In genomic region chr19:1265611-1266115, GRCh38 we compare ENCODE assay signal across 9 cellular contexts. TPM values are rescaled to one million over a fixed set of nuclear protein-coding genes. Genes with fewer than 3 reads are reported as not detected.
DNase-seq lines count a peak whose midpoint lies in the region; ATAC-seq and TF ChIP-seq lines count a peak whose summit lies in the region.
"Had no signal": no experiment of that assay in that cellular context is flagged by ENCODE, and none has a peak within 500 bp of the region (broad histone marks: within the 10 kb centered on the region; RNA-seq: fewer than 3 reads in every experiment).

No MANE protein-coding gene starts in this region.

- H3K27me3 ChIP-seq in fibroblast of lung (ENCODE audit: control insufficient read depth, insufficient read depth, low read length) (no peaks in the 10 kb centered on the region), neutrophil (peaks cover 8% of the 10 kb centered on the region)

- H3K27ac ChIP-seq in fibroblast of lung (ENCODE audit: insufficient read depth, low read length) (peak overlapping the region; percentile 96), neutrophil (peak overlapping the region; percentile 90)

- H3K4me3 ChIP-seq in fibroblast of lung (replicated peaks in 1 of 4; ENCODE audit: control extremely low read depth in 1 of 4, insufficient read depth in 1 of 4, low read depth in 3 of 4, low read length in 4 of 4) = peak overlapping the region; percentile 27 to 61 (median 45)
- peak overlapping the region; percentile 78 to 87 for H3K4me3 ChIP-seq in neutrophil (ENCODE audit: low read depth in 1 of 2, low read length in 1 of 2)

- H4K20me1 ChIP-seq in fibroblast of lung (ENCODE audit: control insufficient read depth, extremely low read depth, insufficient read depth, low read length) = no peaks in the 10 kb centered on the region

- H3K4me1 ChIP-seq in fibroblast of lung (ENCODE audit: control insufficient read depth, extremely low read depth, insufficient read depth, low read length) (peaks cover 45% of the 10 kb centered on the region), neutrophil (ENCODE audit: control insufficient read depth in 1 of 2, insufficient read depth in 1 of 2, low read depth in 1 of 2, low read length in 1 of 2) (peaks cover 75 to 81% of the 10 kb centered on the region in 2 experiments)

- TF ChIP-seq CTCF in HFFc6 (IDR thresholded peaks at IDR 0.05) = no peak
- no peak for TF ChIP-seq CTCF in fibroblast of lung (conservative IDR thresholded peaks at IDR 0.05 in 1 of 2, IDR thresholded peaks at IDR 0.05 in 1 of 2; ENCODE audit: low read depth in 1 of 2, low read length in 2 of 2)
- TF ChIP-seq CTCF in neutrophil (IDR thresholded peaks at IDR 0.05) = no peak

- H3K79me2 ChIP-seq in fibroblast of lung (ENCODE audit: control insufficient read depth, insufficient read depth, low read length) = peaks cover 15% of the 10 kb centered on the region

- H3K9ac ChIP-seq in fibroblast of lung (ENCODE audit: insufficient read depth, low read length) = peak overlapping the region; percentile 80

- peaks cover 69% of the 10 kb centered on the region for H3K4me1 Mint-ChIP-seq in HFFc6 (ENCODE audit: low read depth)

- H3K36me3 ChIP-seq in fibroblast of lung (ENCODE audit: control insufficient read depth, insufficient read depth, low read length) (no peaks in the 10 kb centered on the region), neutrophil (peaks cover 5% of the 10 kb centered on the region)

- H3K4me2 ChIP-seq in fibroblast of lung (ENCODE audit: extremely low read depth, insufficient read depth, low read length) = peak overlapping the region; percentile 91

- H3K27me3 Mint-ChIP-seq in HFFc6 (ENCODE audit: insufficient read depth) = peaks cover 19% of the 10 kb centered on the region

- peaks cover 9% of the 10 kb centered on the region for H3K36me3 Mint-ChIP-seq in HFFc6 (ENCODE audit: low read depth)

- H3K4me3 Mint-ChIP-seq in HFFc6 = peak overlapping the region; percentile 77

- no peaks in the 10 kb centered on the region for H3K9me3 Mint-ChIP-seq in HFFc6

- DNase-seq in AG08396 (ENCODE audit: low spot score) (peak; percentile 86), HFFc6 (peak; percentile 91), fibroblast of lung (ENCODE audit: low read depth in 2 of 2) (peak; percentile 73 to 80), germinal center (ENCODE audit: low spot score) (no peak), NCI-H1694 treated with DMSO at 0.1 percent for 48 hours (lab: John Stamatoyannopoulos, UW) (no peak)
- DNase-seq in activated CD8-positive, alpha-beta memory T cell treated with anti-CD3 and anti-CD28 coated beads, Interleukin-2, amount 50 U/mL, for 48 hours = peak; percentile 77

- H3K9me3 ChIP-seq in fibroblast of lung (ENCODE audit: control insufficient read depth, insufficient read depth, low read depth, low read length) = no peaks in the 10 kb centered on the region
- H3K9me3 ChIP-seq in neutrophil = no peaks in the 10 kb centered on the region

- peak overlapping the region; percentile 96 for H3K27ac Mint-ChIP-seq in HFFc6

- no peak for ATAC-seq in HG02840 (IDR thresholded peaks at IDR 0.05; ENCODE audit: low FRiP score, unreplicated experiment)

- no peak overlapping the region for H2AFZ ChIP-seq in fibroblast of lung (ENCODE audit: low read length)

RNA-seq across cellular contexts. Expression of gene CIRBP, which starts 3.5 kb away (rescaled TPM):
- total RNA-seq in HFFc6 (2021; fragmentation: NEBNext Ultra II Directional; extraction: Animal tissue kit (Norgen Biotek cat#: 25700)) = 100 to 1,000 TPM; 160 to 243 (median 190) TPM
- 104 and 110 TPM in 2 replicates for total RNA-seq in fibroblast of lung
- polyA plus RNA-seq in fibroblast of lung = 260 and 298 TPM in 2 replicates
- 315 and 327 TPM in 2 replicates for polyA plus RNA-seq in fibroblast of lung (2012)
- polyA minus RNA-seq in fibroblast of lung (ENCODE audit: low replicate concordance) = 45.9 and 74.1 TPM in 2 replicates

RNA-seq across cellular contexts. Expression of gene FAM174C, which starts 9.7 kb away (rescaled TPM):
- 10 to 100 TPM; 54.2 to 77.6 (median 63.8) TPM for total RNA-seq in HFFc6 (2021; fragmentation: NEBNext Ultra II Directional; extraction: Animal tissue kit (Norgen Biotek cat#: 25700))
- total RNA-seq in fibroblast of lung = 22.5 and 24.7 TPM in 2 replicates
- polyA plus RNA-seq in fibroblast of lung = 16.1 and 23.7 TPM in 2 replicates
- 34.6 and 64.3 TPM in 2 replicates for polyA plus RNA-seq in fibroblast of lung (2012)
- 12.0 and 14.1 TPM in 2 replicates for polyA minus RNA-seq in fibroblast of lung (ENCODE audit: low replicate concordance)

RNA-seq across cellular contexts. Expression of gene MIDN, which starts 17.3 kb away (rescaled TPM):
- 10 to 100 TPM; 58.4 to 73.3 (median 67.4) TPM for total RNA-seq in HFFc6 (2021; fragmentation: NEBNext Ultra II Directional; extraction: Animal tissue kit (Norgen Biotek cat#: 25700))
- total RNA-seq in fibroblast of lung = 13.6 and 18.8 TPM in 2 replicates
- polyA plus RNA-seq in fibroblast of lung = 12.0 and 18.0 TPM in 2 replicates
- polyA plus RNA-seq in fibroblast of lung (2012) = 30.3 and 40.2 TPM in 2 replicates
- polyA minus RNA-seq in fibroblast of lung (ENCODE audit: low replicate concordance) = 27.6 and 36.6 TPM in 2 replicates

RNA-seq across cellular contexts. Expression of gene EFNA2, which starts 20.0 kb away (rescaled TPM):
- total RNA-seq in HFFc6 (2021; fragmentation: NEBNext Ultra II Directional; extraction: Animal tissue kit (Norgen Biotek cat#: 25700)) = not detected
- 0.17 TPM in 1 of 2 replicates, not detected in the other for total RNA-seq in fibroblast of lung
- polyA plus RNA-seq in fibroblast of lung = not detected in 2 replicates
- not detected in 2 replicates for polyA plus RNA-seq in fibroblast of lung (2012)
- polyA minus RNA-seq in fibroblast of lung (ENCODE audit: low replicate concordance) = not detected in 2 replicates
- total RNA-seq: mononuclear cell had no signal

RNA-seq across cellular contexts. Expression of gene ATP5F1D, which starts 24.1 kb away (rescaled TPM):
- total RNA-seq in HFFc6 (2021; fragmentation: NEBNext Ultra II Directional; extraction: Animal tissue kit (Norgen Biotek cat#: 25700)) = 100 to 1,000 TPM; 190 to 243 (median 217) TPM
- 13.4 and 20.5 TPM in 2 replicates for total RNA-seq in fibroblast of lung
- 53.8 and 79.8 TPM in 2 replicates for polyA plus RNA-seq in fibroblast of lung
- 174 and 278 TPM in 2 replicates for polyA plus RNA-seq in fibroblast of lung (2012)
- polyA minus RNA-seq in fibroblast of lung (ENCODE audit: low replicate concordance) = 23.2 and 31.0 TPM in 2 replicates

Comparison
In these comparisons a context has a peak if more than half of its experiments do, and no peak if none do; other contexts are left out.
1. DNase-seq: peak in AG08396 (single experiment), HFFc6 (single experiment), activated CD8-positive, alpha-beta memory T cell treated with anti-CD3 and anti-CD28 coated beads, Interleukin-2, amount 50 U/mL, for 48 hours (single experiment) and fibroblast of lung (2 of 2); none in germinal center (single experiment) and NCI-H1694 treated with DMSO at 0.1 percent for 48 hours (single experiment).